ENCODE assay signal across 1 cellular context in genomic region chr9:104991144-104991953, GRCh38.
A peak's percentile ranks its signal among the peaks of the same experiment; 100 is the strongest.
TF ChIP-seq lines count a peak whose summit lies in the region.

No MANE protein-coding gene starts in this region.

TF ChIP-seq in K562, 482 proteins besides CTCF, POLR2A, EP300 and RAD21 (continued from another document):
- TF ChIP-seq, protein P1, sequence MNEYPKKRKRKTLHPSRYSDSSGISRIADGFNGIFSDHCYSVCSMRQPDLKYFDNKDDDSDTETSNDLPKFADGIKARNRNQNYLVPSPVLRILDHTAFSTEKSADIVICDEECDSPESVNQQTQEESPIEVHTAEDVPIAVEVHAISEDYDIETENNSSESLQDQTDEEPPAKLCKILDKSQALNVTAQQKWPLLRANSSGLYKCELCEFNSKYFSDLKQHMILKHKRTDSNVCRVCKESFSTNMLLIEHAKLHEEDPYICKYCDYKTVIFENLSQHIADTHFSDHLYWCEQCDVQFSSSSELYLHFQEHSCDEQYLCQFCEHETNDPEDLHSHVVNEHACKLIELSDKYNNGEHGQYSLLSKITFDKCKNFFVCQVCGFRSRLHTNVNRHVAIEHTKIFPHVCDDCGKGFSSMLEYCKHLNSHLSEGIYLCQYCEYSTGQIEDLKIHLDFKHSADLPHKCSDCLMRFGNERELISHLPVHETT (CRISPR knock-in tag; conservative IDR thresholded peaks at IDR 0.05 in 1 of 2, IDR thresholded peaks at IDR 0.05 in 1 of 2): 0 out of 4 replicates have a peak, but pooled peaks of 1 of the 2 experiments have one; percentile 47
- TF ChIP-seq RBFOX2 (IDR thresholded peaks at IDR 0.05; ENCODE audit: low read depth, low read length) (peak; percentile 52; the same call in 1 of the 2 replicates), ZFX (CRISPR knock-in tag; IDR thresholded peaks at IDR 0.05) (peak; percentile 50), HDAC1 (IDR thresholded peaks at IDR 0.05) (peak in 1 of 2 experiments; percentile 42; a peak in 1 of 4 replicates)
